ENCODE assay signal across 1 cellular context in genomic region chr12:68809190-68810026, GRCh38.
TF ChIP-seq lines count a peak whose summit lies in the region.

No MANE protein-coding gene starts in this region.

TF ChIP-seq in WTC11, 78 proteins besides CTCF, POLR2A, EP300 and RAD21 (continued from another document):
- TF ChIP-seq ATF2 (CRISPR knock-in tag; IDR thresholded peaks at IDR 0.05; ENCODE audit: borderline replicate concordance, low read depth), result no peak
- TF ChIP-seq JAZF1 (CRISPR knock-in tag; IDR thresholded peaks at IDR 0.05), result no peak
- TF ChIP-seq ETV6 (CRISPR knock-in tag; IDR thresholded peaks at IDR 0.05), result no peak
- no peak for TF ChIP-seq ATF1 (CRISPR knock-in tag; IDR thresholded peaks at IDR 0.05)
- no peak for TF ChIP-seq ZNF263 (CRISPR knock-in tag; IDR thresholded peaks at IDR 0.05; ENCODE audit: low read depth)
